17 cellular contexts compared by ENCODE assay signal in the genomic region with DNA sequence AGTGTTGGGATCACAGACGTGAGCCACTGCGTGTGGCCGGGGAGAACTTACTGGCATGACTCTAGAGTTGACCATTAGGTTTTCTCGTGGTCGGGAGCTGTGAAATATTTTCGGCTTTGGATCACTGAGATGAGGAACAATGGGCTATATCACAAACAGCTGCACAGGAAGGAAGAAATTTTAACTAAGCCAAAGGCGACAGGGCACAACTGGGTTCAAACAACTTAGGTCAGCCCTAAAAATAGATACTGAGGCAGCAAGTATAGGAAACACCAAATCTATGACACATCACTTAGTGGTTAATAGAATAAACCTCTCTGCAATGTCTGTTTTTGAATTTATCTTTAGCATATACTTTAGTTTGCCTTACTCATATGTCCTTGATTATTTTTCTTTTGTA.
DNase-seq lines count a peak whose midpoint lies in the region; ATAC-seq and TF ChIP-seq lines count a peak whose summit lies in the region.
"Had no signal": no experiment of that assay in that cellular context is flagged by ENCODE, and none has a peak within 500 bp of the region (broad histone marks: within the 10 kb centered on the region; RNA-seq: fewer than 3 reads in every experiment).

No MANE protein-coding gene starts in this region.

- TF ChIP-seq CTCF in AG09319 (IDR thresholded peaks at IDR 0.05; ENCODE audit: low read depth, low read length): no peak
- no peak for TF ChIP-seq CTCF in IMR-90 (conservative IDR thresholded peaks at IDR 0.05; ENCODE audit: low read depth, low read length)
- TF ChIP-seq CTCF in brain microvascular endothelial cell (IDR thresholded peaks at IDR 0.05; ENCODE audit: low read depth, low read length, missing control alignments): no peak
- TF ChIP-seq CTCF in GM20000 (IDR thresholded peaks at IDR 0.05; ENCODE audit: extremely low read depth, missing control alignments): no peak

- CTCF ChIA-PET in IMR-90 (lab: Yijun Ruan, JAX): no interaction called here

- in situ Hi-C loops in IMR-90 (cut with MboI; ENCODE audit: low sequenced_read_pairs) (loop anchor here (10.0 kb wide), 1 partner anchor 193 kb away; no protein-coding TSS in a partner anchor), brain microvascular endothelial cell (cut with HindIII; ENCODE audit: low pct_ligation_motif_present, low sequenced_read_pairs) (no loop called here)

- H3K36me3 ChIP-seq in IMR-90 (ENCODE audit: control insufficient read depth, insufficient read depth, low read length) (no peaks in the 10 kb centered on the region), brain microvascular endothelial cell (replicated peaks) (no peaks in the 10 kb centered on the region)

- H2AK9ac ChIP-seq in IMR-90 (replicated peaks; ENCODE audit: low read depth, low read length, poor library complexity): no peak overlapping the region

- peak overlapping the region; percentile 99; the same call in 1 of the 2 replicates for H3K18ac ChIP-seq in IMR-90 (ENCODE audit: low read depth, low read length)

- TF ChIP-seq RAD21 in IMR-90 (IDR thresholded peaks at IDR 0.05; ENCODE audit: low read length): no peak

- no peak overlapping the region for H3K9ac ChIP-seq in IMR-90 (ENCODE audit: low read depth, low read length)

- no peaks in the 10 kb centered on the region for H3K79me1 ChIP-seq in IMR-90 (ENCODE audit: low read depth in 1 of 2, low read length in 2 of 2)

- H4K8ac ChIP-seq in IMR-90 (ENCODE audit: low read depth in 2 of 2, low read length in 2 of 2): peak overlapping the region; percentile 43 to 88; a peak in 3 of 4 replicates

- peak; percentile 91 for ATAC-seq in IMR-90 (ENCODE audit: low read depth)
- ATAC-seq in left lobe of liver: peak; percentile 17
- no peak for ATAC-seq in HG02588 (IDR thresholded peaks at IDR 0.05; ENCODE audit: unreplicated experiment)
- no peak for ATAC-seq in HG03139 (IDR thresholded peaks at IDR 0.05; ENCODE audit: unreplicated experiment)
- ATAC-seq: stimulated activated naive CD8-positive, alpha-beta T cell treated with anti-CD3 and anti-CD28 coated beads, Interleukin-15, Interleukin-2, amounts not matched to agents 100 U/mL and 50 U/mL, for 24 hours had no signal

- no TSS peak for BruUV-seq in IMR-90 (replicated peaks; lab: Mats Ljungman, UMichigan)

- H3K4ac ChIP-seq in IMR-90 (ENCODE audit: low read depth, low read length): peak overlapping the region; percentile 96

- POLR2A ChIA-PET in IMR-90 (lab: Charles Lee; ENCODE audit: unreplicated experiment): no interaction called here

- H3K23ac ChIP-seq in IMR-90 (ENCODE audit: low read depth, low read length): no peak overlapping the region

- peak overlapping the region; percentile 93; the same call in 1 of the 2 replicates for H2BK20ac ChIP-seq in IMR-90 (ENCODE audit: low read depth, low read length)

- 16% methylated on average over 5 of the region's 7 CpGs; no CpG with 5 or more reads in 1 of the 2 experiments for WGBS in IMR-90 (ENCODE audit: extremely low coverage in 2 of 2, insufficient read length in 1 of 2), 2 experiments

- no peak overlapping the region for H3K4me2 ChIP-seq in IMR-90 (ENCODE audit: low read depth, low read length)

- H4K20me1 ChIP-seq in IMR-90 (ENCODE audit: insufficient read depth, low read length): no peaks in the 10 kb centered on the region

- H2BK5ac ChIP-seq in IMR-90 (ENCODE audit: low read depth, low read length, poor library complexity, severe bottlenecking): peak overlapping the region; percentile 88

- no peak overlapping the region for H3K14ac ChIP-seq in IMR-90 (replicated peaks; ENCODE audit: low read depth, low read length)

- H3K27me3 ChIP-seq in IMR-90 (ENCODE audit: control insufficient read depth, insufficient read depth, low read length): no peaks in the 10 kb centered on the region
- H3K27me3 ChIP-seq in brain microvascular endothelial cell (replicated peaks): no peaks in the 10 kb centered on the region

- H3K9me3 ChIP-seq in IMR-90 (ENCODE audit: control insufficient read depth, insufficient read depth, low read length): peaks cover 2% of the 10 kb centered on the region; the same call in 1 of the 2 replicates

- peaks cover 5% of the 10 kb centered on the region; the same call in 1 of the 2 replicates for H3K4me1 ChIP-seq in IMR-90 (ENCODE audit: control insufficient read depth, insufficient read depth, low read length)

- peak; percentile 44 for DNase-seq in AG09319 (ENCODE audit: extremely low read depth, low read depth)
- DNase-seq in IMR-90: peak; percentile 98
- DNase-seq in brain microvascular endothelial cell: peak; percentile 95
- DNase-seq in left lobe of liver (ENCODE audit: low spot score): no peak
- DNase-seq in nucleus accumbens (lab: John Stamatoyannopoulos, UW): no peak
- DNase-seq in GM20000 (ENCODE audit: low spot score): no peak
- DNase-seq: activated naive CD8-positive, alpha-beta T cell treated with anti-CD3 and anti-CD28 coated beads, Interleukin-2, amount 10 ng/mL, durations not matched to agents 7 days and 5 days; CD4-positive, CD25-positive, alpha-beta regulatory T cell; effector memory CD4-positive, alpha-beta T cell; GF-D8; hypothalamus; NCI-H1092; NCI-H510A treated with DMSO at 0.1 percent for 48 hours; stimulated activated CD4-positive, alpha-beta T cell treated with anti-CD3 and anti-CD28 coated beads, Interleukin-4, amount 100 ng/mL, for 24 hours; stimulated activated naive CD8-positive, alpha-beta T cell treated with anti-CD3 and anti-CD28 coated beads, Interleukin-15, Interleukin-2, amounts not matched to agents 100 U/mL and 50 U/mL, for 24 hours had no signal

- intact Hi-C loops in IMR-90 (cut with micrococcal nuclease): loop anchor here (5.0 kb wide), 1 partner anchor 160 kb away; no protein-coding TSS in a partner anchor

- peak overlapping the region; percentile 98 for H2BK120ac ChIP-seq in IMR-90 (ENCODE audit: low read depth, low read length)

- no peak overlapping the region for H2AFZ ChIP-seq in IMR-90 (replicated peaks; ENCODE audit: low read length, poor library complexity)

- H3K27ac ChIP-seq in IMR-90 (ENCODE audit: insufficient read depth, low read length) (peak overlapping the region; percentile 38), brain microvascular endothelial cell (peak overlapping the region; percentile 91)

- H2BK15ac ChIP-seq in IMR-90 (ENCODE audit: low read depth, low read length): peak overlapping the region; percentile 89; the same call in 2 of the 3 replicates

- H3K56ac ChIP-seq in IMR-90 (ENCODE audit: extremely low read depth, insufficient read depth, low read length): no peak overlapping the region

- H4K5ac ChIP-seq in IMR-90 (ENCODE audit: low read depth, low read length): peak overlapping the region; percentile 11; the same call in 1 of the 2 replicates

- peak overlapping the region; percentile 96; the same call in 1 of the 2 replicates for H2AK5ac ChIP-seq in IMR-90 (ENCODE audit: low read depth, low read length)

- no peak overlapping the region for H3K4me3 ChIP-seq in IMR-90 (ENCODE audit: insufficient read depth, low read depth, low read length)
- H3K4me3 ChIP-seq in brain microvascular endothelial cell (ENCODE audit: low read depth, low read length): no peak overlapping the region

- H4K91ac ChIP-seq in IMR-90 (ENCODE audit: insufficient read depth, low read depth, low read length): peak overlapping the region; percentile 90

- dilution Hi-C loops in IMR-90 (cut with HindIII; ENCODE audit: low sequenced_read_pairs, unreplicated experiment): no loop called here

- no peak for TF ChIP-seq POLR2A in IMR-90 (IDR thresholded peaks at IDR 0.05; ENCODE audit: low read depth, low read length)

- peaks cover 3% of the 10 kb centered on the region for H3K9me1 ChIP-seq in IMR-90 (ENCODE audit: insufficient read depth, low read length)

TF ChIP-seq in IMR-90, 13 proteins besides CTCF, POLR2A, EP300 and RAD21:
- TF ChIP-seq, protein P1, sequence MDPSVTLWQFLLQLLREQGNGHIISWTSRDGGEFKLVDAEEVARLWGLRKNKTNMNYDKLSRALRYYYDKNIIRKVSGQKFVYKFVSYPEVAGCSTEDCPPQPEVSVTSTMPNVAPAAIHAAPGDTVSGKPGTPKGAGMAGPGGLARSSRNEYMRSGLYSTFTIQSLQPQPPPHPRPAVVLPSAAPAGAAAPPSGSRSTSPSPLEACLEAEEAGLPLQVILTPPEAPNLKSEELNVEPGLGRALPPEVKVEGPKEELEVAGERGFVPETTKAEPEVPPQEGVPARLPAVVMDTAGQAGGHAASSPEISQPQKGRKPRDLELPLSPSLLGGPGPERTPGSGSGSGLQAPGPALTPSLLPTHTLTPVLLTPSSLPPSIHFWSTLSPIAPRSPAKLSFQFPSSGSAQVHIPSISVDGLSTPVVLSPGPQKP (IDR thresholded peaks at IDR 0.05; ENCODE audit: borderline replicate concordance, low read depth, low read length): no peak
- TF ChIP-seq, protein P2, sequence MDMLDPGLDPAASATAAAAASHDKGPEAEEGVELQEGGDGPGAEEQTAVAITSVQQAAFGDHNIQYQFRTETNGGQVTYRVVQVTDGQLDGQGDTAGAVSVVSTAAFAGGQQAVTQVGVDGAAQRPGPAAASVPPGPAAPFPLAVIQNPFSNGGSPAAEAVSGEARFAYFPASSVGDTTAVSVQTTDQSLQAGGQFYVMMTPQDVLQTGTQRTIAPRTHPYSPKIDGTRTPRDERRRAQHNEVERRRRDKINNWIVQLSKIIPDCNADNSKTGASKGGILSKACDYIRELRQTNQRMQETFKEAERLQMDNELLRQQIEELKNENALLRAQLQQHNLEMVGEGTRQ (IDR thresholded peaks at IDR 0.05; ENCODE audit: low read depth, low read length): no peak
- TF ChIP-seq SMC3 (IDR thresholded peaks at IDR 0.05; ENCODE audit: low read depth, low read length) (no peak), MAFK (IDR thresholded peaks at IDR 0.05; ENCODE audit: low read depth, low read length) (0 out of 2 replicates have a peak, but pooled peaks have one; percentile 57), BHLHE40 (IDR thresholded peaks at IDR 0.05; ENCODE audit: low read depth, low read length) (peak; percentile 20; the same call in 1 of the 2 replicates), RFX5 (IDR thresholded peaks at IDR 0.05; ENCODE audit: low read depth, low read length) (no peak), CEBPB (IDR thresholded peaks at IDR 0.05; ENCODE audit: low read depth, low read length) (peak; percentile 54; the same call in 1 of the 2 replicates), FOS (IDR thresholded peaks at IDR 0.05; ENCODE audit: low read depth, low read length) (peak; percentile 91), MAZ (IDR thresholded peaks at IDR 0.05; ENCODE audit: borderline replicate concordance, low read depth, low read length) (no peak), NFE2L2 (IDR thresholded peaks at IDR 0.05; ENCODE audit: low read depth, low read length) (peak; percentile 27; the same call in 1 of the 2 replicates), MXI1 (IDR thresholded peaks at IDR 0.05; ENCODE audit: borderline replicate concordance, low read depth, low read length) (no peak), RCOR1 (IDR thresholded peaks at IDR 0.05; ENCODE audit: insufficient replicate concordance, low read length) (peak; percentile 86), CHD1 (IDR thresholded peaks at IDR 0.05; ENCODE audit: low read depth, low read length) (no peak)
TF ChIP-seq in IMR-90: peak in this region for 6.

Comparison
In these comparisons a context has a peak if more than half of its experiments do, and no peak if none do; other contexts are left out.
1. DNase-seq: peak in AG09319 (single experiment), IMR-90 (single experiment) and brain microvascular endothelial cell (single experiment); none in left lobe of liver (single experiment), nucleus accumbens (0 of 56) and GM20000 (single experiment).
2. ATAC-seq: peak in IMR-90 (single experiment) and left lobe of liver (single experiment); none in HG02588 (single experiment) and HG03139 (single experiment).